ENCODE assay signal across 8 cellular contexts in genomic region chrX:152637649-152638442, GRCh38. TPM values are rescaled to one million over a fixed set of nuclear protein-coding genes. Genes with fewer than 3 reads are reported as not detected.
DNase-seq lines count a peak whose midpoint lies in the region; ATAC-seq and TF ChIP-seq lines count a peak whose summit lies in the region.

Gene GABRQ (plus strand): TSS chrX:152637895. CDS start chrX:152638203, 308 bp downstream.

- H3K23ac ChIP-seq in trophoblast cell (ENCODE audit: low read length): no peak within 1 kb of the TSS

- no peaks in the 10 kb centered on the region for H3K9me3 ChIP-seq in trophoblast cell (ENCODE audit: insufficient read depth, low read depth, low read length)
- no peaks in the 10 kb centered on the region for H3K9me3 ChIP-seq in sigmoid colon

- H4K91ac ChIP-seq in trophoblast cell (ENCODE audit: low read depth, low read length): no peak within 1 kb of the TSS

- ATAC-seq in HG02884 (IDR thresholded peaks at IDR 0.05; ENCODE audit: unreplicated experiment) (no peak), HG02973 (IDR thresholded peaks at IDR 0.05; ENCODE audit: unreplicated experiment) (no peak)

- no peaks in the 10 kb centered on the region for H3K79me1 ChIP-seq in trophoblast cell (ENCODE audit: low read length)

- no peaks in the 10 kb centered on the region for H3K36me3 ChIP-seq in trophoblast cell (ENCODE audit: control insufficient read depth in 1 of 2, insufficient read depth in 2 of 2, low read length in 2 of 2)
- H3K36me3 ChIP-seq in sigmoid colon: no peaks in the 10 kb centered on the region

- H3K27me3 ChIP-seq in trophoblast cell (ENCODE audit: insufficient read depth, low read length): no peaks in the 10 kb centered on the region
- H3K27me3 ChIP-seq in sigmoid colon: peaks cover 15 to 30% (median 15%) of the 10 kb centered on the region in 3 donors

- no peak within 1 kb of the TSS for H2AK5ac ChIP-seq in trophoblast cell (ENCODE audit: low read length)

- peak within 1 kb of the TSS; percentile 31 for H3K4me3 Mint-ChIP-seq in endothelial cell (ENCODE audit: unreplicated experiment)

- H3K27ac Mint-ChIP-seq in endothelial cell (ENCODE audit: unreplicated experiment): no peak within 1 kb of the TSS

- TF ChIP-seq POLR2A in sigmoid colon (IDR thresholded peaks at IDR 0.05): no peak

- no peak within 1 kb of the TSS for H3K14ac ChIP-seq in trophoblast cell (ENCODE audit: low read length)

- H4K12ac ChIP-seq in trophoblast cell (ENCODE audit: low read depth, low read length): peak within 1 kb of the TSS; percentile 43

- DNase-seq in activated CD4-positive, alpha-beta T cell treated with anti-CD3 and anti-CD28 coated beads for 48 hours: peak; percentile 38
- DNase-seq in activated CD4-positive, alpha-beta T cell treated with anti-CD3 and anti-CD28 coated beads, Interleukin-2, amount 50 U/mL, for 1 hour: no peak
- DNase-seq in NCI-H524 treated with DMSO at 0.1 percent for 48 hours (lab: John Stamatoyannopoulos, UW) (peak; percentile 44), endothelial cell (ENCODE audit: low spot score) (peak; percentile 69), trophoblast cell (peak; percentile 1 to 10), sigmoid colon (no peak)

- no peak within 1 kb of the TSS for H3K4ac ChIP-seq in trophoblast cell (ENCODE audit: low read depth, low read length)

- H3K4me1 ChIP-seq in trophoblast cell (ENCODE audit: control insufficient read depth in 1 of 2, insufficient read depth in 2 of 2, low read length in 2 of 2): peaks cover 0 to 4% of the 10 kb centered on the region in 2 experiments
- no peaks in the 10 kb centered on the region for H3K4me1 ChIP-seq in sigmoid colon

- H3K18ac ChIP-seq in trophoblast cell (ENCODE audit: low read length): no peak within 1 kb of the TSS

- H2AFZ ChIP-seq in trophoblast cell (ENCODE audit: insufficient read depth, low read length, poor library complexity): no peak within 1 kb of the TSS

- intact Hi-C loops in sigmoid colon (cut with DNase I): no loop called here

- H3K4me3 ChIP-seq in trophoblast cell (ENCODE audit: low read depth, low read length) (no peak within 1 kb of the TSS), sigmoid colon (peak within 1 kb of the TSS in 1 of 4 donors; percentile 13)

- no peaks in the 10 kb centered on the region for H3K4me1 Mint-ChIP-seq in endothelial cell (ENCODE audit: unreplicated experiment)

- H4K8ac ChIP-seq in trophoblast cell (ENCODE audit: low read depth, low read length): no peak within 1 kb of the TSS

- H3K27ac ChIP-seq in trophoblast cell (ENCODE audit: low read depth, low read length): no peak within 1 kb of the TSS
- H3K27ac ChIP-seq in sigmoid colon: no peak within 1 kb of the TSS

- H3K79me2 ChIP-seq in trophoblast cell (ENCODE audit: control insufficient read depth, insufficient read depth, low read length, poor library complexity): no peaks in the 10 kb centered on the region

- no peak within 1 kb of the TSS for H3K9ac ChIP-seq in trophoblast cell (ENCODE audit: low read length)

- H3K9me3 Mint-ChIP-seq in endothelial cell (ENCODE audit: unreplicated experiment): no peaks in the 10 kb centered on the region

- no peak for TF ChIP-seq CTCF in endothelial cell (IDR thresholded peaks at IDR 0.05; ENCODE audit: unreplicated experiment)
- TF ChIP-seq CTCF in sigmoid colon (IDR thresholded peaks at IDR 0.05): no peak

- H2BK5ac ChIP-seq in trophoblast cell (ENCODE audit: low read depth, low read length, poor library complexity): no peak within 1 kb of the TSS

- no peaks in the 10 kb centered on the region for H3K36me3 Mint-ChIP-seq in endothelial cell (ENCODE audit: low read depth, unreplicated experiment)

- TF ChIP-seq EP300 in sigmoid colon (IDR thresholded peaks at IDR 0.05): no peak

- WGBS in trophoblast cell (ENCODE audit: extremely low coverage, insufficient coverage, insufficient read length): no CpG with 5 or more reads among the region's 64 CpGs
- 3 to 4% methylated on average over 64 of the region's 64 CpGs for WGBS in sigmoid colon, 2 donors

- H2BK120ac ChIP-seq in trophoblast cell (ENCODE audit: insufficient read depth, low read length, poor library complexity): no peak within 1 kb of the TSS

- no peak within 1 kb of the TSS for H2BK12ac ChIP-seq in trophoblast cell (ENCODE audit: low read length)

- peak within 1 kb of the TSS; percentile 64 for H3K4me2 ChIP-seq in trophoblast cell (ENCODE audit: low read length)

- peaks cover 2% of the 10 kb centered on the region for H3K27me3 Mint-ChIP-seq in endothelial cell (ENCODE audit: unreplicated experiment)

RNA-seq across cellular contexts. Expression of gene GABRQ, which starts in this region (rescaled TPM):
- total RNA-seq in endothelial cell (ENCODE audit: unreplicated experiment): 0.41 TPM
- 1.6 and 1.7 TPM in 2 replicates for polyA plus RNA-seq in trophoblast cell (2013)
- under 1 TPM in 1 of 4 donors, not detected in 3; under 0.01 TPM for total RNA-seq in sigmoid colon
- polyA plus RNA-seq in sigmoid colon: under 1 TPM in 1 of 3 donors, not detected in 2; 0.06 TPM

Comparison
In these comparisons a context has a peak if more than half of its experiments do, and no peak if none do; other contexts are left out.
1. DNase-seq: peak in activated CD4-positive, alpha-beta T cell treated with anti-CD3 and anti-CD28 coated beads for 48 hours (single experiment), NCI-H524 treated with DMSO at 0.1 percent for 48 hours (single experiment) and trophoblast cell (2 of 2); none in activated CD4-positive, alpha-beta T cell treated with anti-CD3 and anti-CD28 coated beads, Interleukin-2, amount 50 U/mL, for 1 hour (single experiment) and sigmoid colon (single experiment).
2. Peak in DNase-seq in endothelial cell; RNA of the gene not detected or under 1 TPM.